Comparison of ENCODE assay signal across 10 cellular contexts in genomic region chr13:39688699-39689405, GRCh38. TPM values are rescaled to one million over a fixed set of nuclear protein-coding genes. Genes with fewer than 3 reads are reported as not detected.
DNase-seq lines count a peak whose midpoint lies in the region; ATAC-seq lines count a peak whose summit lies in the region.
"Had no signal": no experiment of that assay in that cellular context is flagged by ENCODE, and none has a peak within 500 bp of the region (broad histone marks: within the 10 kb centered on the region; RNA-seq: fewer than 3 reads in every experiment).

No MANE protein-coding gene starts in this region.

- H3K4me3 ChIP-seq in trophoblast cell (ENCODE audit: low read depth, low read length) (no peak overlapping the region), SJCRH30 (no peak overlapping the region)
- H3K4me3 ChIP-seq: tibial nerve had no signal

- ATAC-seq in GM19455 (IDR thresholded peaks at IDR 0.05; ENCODE audit: unreplicated experiment) (peak; percentile 78), HG03280 (IDR thresholded peaks at IDR 0.05; ENCODE audit: unreplicated experiment) (peak; percentile 58)

- H3K18ac ChIP-seq in trophoblast cell (ENCODE audit: low read length): no peak overlapping the region

- H2BK12ac ChIP-seq in trophoblast cell (ENCODE audit: low read length): no peak overlapping the region

- no peak overlapping the region for H3K9ac ChIP-seq in trophoblast cell (ENCODE audit: low read length)

- WGBS in trophoblast cell (ENCODE audit: extremely low coverage, insufficient coverage, insufficient read length): no CpG with 5 or more reads among the region's 1 CpG

- DNase-seq in GM03348 (ENCODE audit: low spot score): peak; percentile 5
- peak; percentile 14 for DNase-seq in astrocyte of the hippocampus (ENCODE audit: low read depth, low spot score)
- DNase-seq in kidney tubule cell (ENCODE audit: low spot score): no peak
- DNase-seq in trophoblast cell: no peak
- DNase-seq in anterior cingulate cortex (lab: John Stamatoyannopoulos, UW): no peak
- no peak for DNase-seq in SJCRH30
- DNase-seq: activated CD4-positive, alpha-beta T cell treated with anti-CD3 and anti-CD28 coated beads, Interleukin-2, amount 50 U/mL, for 4 hours had no signal

- no peaks in the 10 kb centered on the region for H3K79me2 ChIP-seq in trophoblast cell (ENCODE audit: control insufficient read depth, insufficient read depth, low read length, poor library complexity)

- H3K4me1 ChIP-seq in trophoblast cell (ENCODE audit: control insufficient read depth in 1 of 2, insufficient read depth in 2 of 2, low read length in 2 of 2) (peaks cover 0 to 1% of the 10 kb centered on the region in 2 experiments), SJCRH30 (peaks cover 10% of the 10 kb centered on the region)

- no peak overlapping the region for H3K14ac ChIP-seq in trophoblast cell (ENCODE audit: low read length)

- H3K27me3 ChIP-seq in trophoblast cell (ENCODE audit: insufficient read depth, low read length): no peaks in the 10 kb centered on the region
- H3K27me3 ChIP-seq in SJCRH30: no peaks in the 10 kb centered on the region
- H3K27me3 ChIP-seq: tibial nerve had no signal

- no peak overlapping the region for H4K12ac ChIP-seq in trophoblast cell (ENCODE audit: low read depth, low read length)

- no peak overlapping the region for H4K91ac ChIP-seq in trophoblast cell (ENCODE audit: low read depth, low read length)

- H3K27ac ChIP-seq in trophoblast cell (ENCODE audit: low read depth, low read length) (no peak overlapping the region), SJCRH30 (no peak overlapping the region)
- H3K27ac ChIP-seq: tibial nerve had no signal

- H3K79me1 ChIP-seq in trophoblast cell (ENCODE audit: low read length): no peaks in the 10 kb centered on the region

- no peak overlapping the region for H3K4me2 ChIP-seq in trophoblast cell (ENCODE audit: low read length)

- no peaks in the 10 kb centered on the region for H3K9me3 ChIP-seq in trophoblast cell (ENCODE audit: insufficient read depth, low read depth, low read length)
- H3K9me3 ChIP-seq in SJCRH30 (replicated peaks): no peaks in the 10 kb centered on the region
- H3K9me3 ChIP-seq: tibial nerve had no signal

- H2BK120ac ChIP-seq in trophoblast cell (ENCODE audit: insufficient read depth, low read length, poor library complexity): no peak overlapping the region

- H4K8ac ChIP-seq in trophoblast cell (ENCODE audit: low read depth, low read length): no peak overlapping the region

- H3K36me3 ChIP-seq in trophoblast cell (ENCODE audit: control insufficient read depth in 1 of 2, insufficient read depth in 2 of 2, low read length in 2 of 2) (peaks cover 3 to 4% of the 10 kb centered on the region in 2 experiments), SJCRH30 (peaks cover 7% of the 10 kb centered on the region)

- no peak overlapping the region for H3K23ac ChIP-seq in trophoblast cell (ENCODE audit: low read length)

- H3K4ac ChIP-seq in trophoblast cell (ENCODE audit: low read depth, low read length): no peak overlapping the region

- no peak overlapping the region for H2AK5ac ChIP-seq in trophoblast cell (ENCODE audit: low read length)

- no peak overlapping the region for H2AFZ ChIP-seq in trophoblast cell (ENCODE audit: insufficient read depth, low read length, poor library complexity)

- H2BK5ac ChIP-seq in trophoblast cell (ENCODE audit: low read depth, low read length, poor library complexity): no peak overlapping the region

RNA-seq across cellular contexts. Expression of gene COG6, which starts 33.4 kb away (rescaled TPM):
- polyA plus RNA-seq in trophoblast cell (2013): 21.3 and 22.2 TPM in 2 replicates
- 25.3 and 28.2 TPM in 2 replicates for total RNA-seq in SJCRH30 (2014; rRNA removed; shearing (Covaris generic))

Comparison
In these comparisons a context has a peak if more than half of its experiments do, and no peak if none do; other contexts are left out.
1. DNase-seq: peak in GM03348 (single experiment) and astrocyte of the hippocampus (single experiment); none in kidney tubule cell (single experiment), trophoblast cell (0 of 2), anterior cingulate cortex (0 of 58) and SJCRH30 (0 of 2).